Comparison of ENCODE assay signal across 8 cellular contexts in the genomic region with DNA sequence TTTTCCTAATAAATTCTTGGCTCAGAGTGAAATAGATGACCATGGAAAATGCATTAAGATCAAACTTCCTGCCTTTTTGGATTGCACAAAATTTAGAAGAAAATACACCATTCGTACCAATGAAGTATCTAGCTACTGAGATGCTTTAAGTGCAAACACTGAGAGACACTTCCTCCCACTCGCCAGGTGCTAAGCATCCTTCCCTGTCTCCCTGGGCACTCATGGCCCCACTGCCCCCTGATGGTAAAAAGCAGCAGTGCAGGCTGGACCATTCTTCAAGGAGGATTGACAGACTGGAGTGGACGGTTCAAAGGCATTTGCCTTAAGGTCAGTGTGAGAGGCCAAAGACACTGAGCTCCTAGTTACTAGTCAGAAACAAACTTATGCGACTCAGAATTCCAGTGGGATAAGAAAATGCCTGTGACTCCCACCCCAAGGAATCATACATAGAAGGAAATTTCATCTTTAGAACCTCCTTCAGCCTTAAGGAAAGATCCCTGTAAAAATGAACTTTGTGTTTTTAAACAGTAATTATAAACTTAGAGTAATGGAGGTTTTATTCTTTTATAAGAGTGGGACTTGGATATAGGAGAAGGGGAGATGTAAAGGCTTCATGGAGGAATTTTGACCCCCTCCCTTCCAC.
DNase-seq lines count a peak whose midpoint lies in the region; ATAC-seq and TF ChIP-seq lines count a peak whose summit lies in the region.

No MANE protein-coding gene starts in this region.

- no peaks in the 10 kb centered on the region for H3K79me2 ChIP-seq in mammary epithelial cell (ENCODE audit: insufficient read depth, low read length)

- H3K4me3 ChIP-seq in mammary epithelial cell (replicated peaks in 1 of 3; ENCODE audit: insufficient read depth in 1 of 3, low read depth in 2 of 3, low read length in 3 of 3) = no peak overlapping the region

- H2AFZ ChIP-seq in mammary epithelial cell (ENCODE audit: low read depth, low read length) = no peak overlapping the region

- ATAC-seq in HG02571 (IDR thresholded peaks at IDR 0.05; ENCODE audit: unreplicated experiment) = peak; percentile 93
- ATAC-seq in WTC11 = peak; percentile 97

- peaks cover 16% of the 10 kb centered on the region for H3K9me3 Mint-ChIP-seq in WTC11

- no peaks in the 10 kb centered on the region for H3K4me1 ChIP-seq in mammary epithelial cell (ENCODE audit: insufficient read depth, low read length)

- TF ChIP-seq CTCF in WTC11 (IDR thresholded peaks at IDR 0.05) = peak; percentile 86
- peak; percentile 99 to 100 for TF ChIP-seq CTCF in mammary epithelial cell (conservative IDR thresholded peaks at IDR 0.05 in 1 of 2, IDR thresholded peaks at IDR 0.05 in 1 of 2; ENCODE audit: extremely low read depth in 1 of 2, insufficient read depth in 1 of 2, low read depth in 1 of 2, low read length in 2 of 2)

- H4K20me1 ChIP-seq in mammary epithelial cell (ENCODE audit: insufficient read depth, low read length) = no peaks in the 10 kb centered on the region

- dilution Hi-C loops in mammary epithelial cell (cut with HindIII; ENCODE audit: low sequenced_read_pairs) = no loop called here

- POLR2A ChIA-PET in WTC11 (lab: Charles Lee) = no interaction called here

- H3K27ac Mint-ChIP-seq in WTC11 = no peak overlapping the region

- H3K36me3 Mint-ChIP-seq in WTC11 = peaks cover 9% of the 10 kb centered on the region; the same call in 1 of the 2 replicates

- in situ Hi-C loops in mammary epithelial cell (cut with MboI; ENCODE audit: low sequenced_read_pairs in 2 of 2) = no loop called here

- intact Hi-C loops in mammary epithelial cell (cut with micrococcal nuclease) = loop anchor here (1.0 to 10.0 kb wide), 6 partner anchors 45 to 722 kb away; no protein-coding TSS in a partner anchor

- WGBS in mammary epithelial cell (ENCODE audit: low coverage, missing lambda C conversion rate) = 19% methylated on average over 4 of the region's 4 CpGs

- H3K9ac ChIP-seq in mammary epithelial cell (ENCODE audit: insufficient read depth, low read length) = no peak overlapping the region

- CTCF ChIA-PET in WTC11 (lab: Charles Lee) (interaction anchor here (0.5 to 1.2 kb wide), 13 partner anchors 9 to 724 kb away, joined by 3 to 5 read pairs (median 3); no protein-coding TSS in a partner anchor), mammary epithelial cell (lab: Charles Lee; ENCODE audit: low non-redundant PET) (no interaction called here)

- BruUV-seq in mammary epithelial cell (replicated peaks; lab: Mats Ljungman, UMichigan) = no TSS peak

- no peaks in the 10 kb centered on the region for H3K27me3 Mint-ChIP-seq in WTC11 (ENCODE audit: low read depth)

- no peak overlapping the region for H3K4me3 Mint-ChIP-seq in WTC11

- H3K27ac ChIP-seq in mammary epithelial cell (ENCODE audit: insufficient read depth, low read depth, low read length) = no peak overlapping the region

- no peaks in the 10 kb centered on the region for H3K9me3 ChIP-seq in mammary epithelial cell (replicated peaks; ENCODE audit: insufficient read depth, low read length)

- no peaks in the 10 kb centered on the region for H3K27me3 ChIP-seq in mammary epithelial cell (ENCODE audit: insufficient read depth, low read length)

- peaks cover 18% of the 10 kb centered on the region for H3K4me1 Mint-ChIP-seq in WTC11

- no peak overlapping the region for H3K4me2 ChIP-seq in mammary epithelial cell (ENCODE audit: insufficient read depth, low read depth, low read length)

- DNase-seq in NCI-H2171 treated with DMSO at 0.1 percent for 48 hours (lab: John Stamatoyannopoulos, UW) (peak; percentile 32), NCI-H2171 (lab: John Stamatoyannopoulos, UW) (no peak), NCI-H146 treated with DMSO at 0.1 percent for 48 hours (lab: John Stamatoyannopoulos, UW; ENCODE audit: unreplicated experiment) (peak; percentile 45), WTC11 (ENCODE audit: low spot score) (peak; percentile 91), mammary epithelial cell (peak; percentile 58), kidney glomerular epithelial cell (lab: John Stamatoyannopoulos, UW) (peak; percentile 46)
- peak; percentile 66 for DNase-seq in stimulated activated CD4-positive, alpha-beta T cell treated with anti-CD3 and anti-CD28 coated beads, Interleukin-4, amount 100 ng/mL, for 1 hour

- no peaks in the 10 kb centered on the region for H3K36me3 ChIP-seq in mammary epithelial cell (ENCODE audit: insufficient read depth, low read length)

TF ChIP-seq in WTC11, 78 proteins besides CTCF, POLR2A, EP300 and RAD21:
- TF ChIP-seq HMGA2 (CRISPR knock-in tag; IDR thresholded peaks at IDR 0.05) = no peak
- 0 out of 2 replicates have a peak, but pooled peaks have one; percentile 29 for TF ChIP-seq ETV6 (CRISPR knock-in tag; IDR thresholded peaks at IDR 0.05)
